8 cellular contexts compared by ENCODE assay signal in the genomic region with DNA sequence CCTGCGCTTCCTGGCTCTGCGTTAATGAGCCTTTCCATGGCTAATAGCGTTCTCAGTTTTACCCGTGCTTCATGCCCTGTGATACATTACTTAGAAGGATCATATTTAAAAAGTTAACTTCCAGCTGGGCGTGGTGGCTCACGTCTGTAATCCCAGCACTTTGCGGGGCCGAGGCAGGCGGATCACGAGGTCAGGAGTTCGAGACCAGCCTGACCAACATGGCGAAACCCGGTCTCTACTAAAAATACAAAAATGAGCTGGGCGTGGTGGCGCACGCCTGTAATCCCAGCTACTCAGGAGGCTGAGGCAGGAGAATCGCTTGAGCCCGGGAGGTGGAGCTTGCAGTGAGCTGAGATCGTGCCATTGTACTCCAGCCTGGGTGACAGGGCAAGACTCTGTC. TPM values are rescaled to one million over a fixed set of nuclear protein-coding genes. Genes with fewer than 3 reads are reported as not detected.
DNase-seq lines count a peak whose midpoint lies in the region; ATAC-seq and TF ChIP-seq lines count a peak whose summit lies in the region.
"Not testable (repeated sequence)": the region's sequence is repeated elsewhere in the genome, so short reads cannot be mapped to it uniquely, and the experiment has no call there.

No MANE protein-coding gene starts in this region.

- TF ChIP-seq RAD21 in HCT116 (IDR thresholded peaks at IDR 0.05; ENCODE audit: low read depth), result not testable (repeated sequence)

- not testable (repeated sequence) for TF ChIP-seq POLR2A in HCT116 (IDR thresholded peaks at IDR 0.05; ENCODE audit: borderline replicate concordance, extremely low read depth, insufficient read depth, insufficient read length); right lobe of liver (IDR thresholded peaks at IDR 0.05); gastrocnemius medialis (IDR thresholded peaks at IDR 0.05)

- WGBS in right lobe of liver (ENCODE audit: insufficient coverage, low coverage, low lambda C conversion rate, missing lambda C conversion rate), result 89% methylated on average over 9 of the region's 19 CpGs

- H3K79me2 ChIP-seq in HCT116 (ENCODE audit: insufficient read depth, low read length), result peaks cover 18% of the 10 kb centered on the region

- H3K27ac ChIP-seq in 22Rv1 (peak overlapping the region; percentile 56; the same call in 1 of the 2 replicates), HCT116 (ENCODE audit: low read depth, low read length) (0 out of 2 replicates have a peak overlapping the region, but pooled peaks have one; percentile 16), cingulate gyrus (ENCODE audit: low read depth, low read length) (peak overlapping the region; percentile 69), right lobe of liver (peak overlapping the region in 2 of 3 donors; percentile 50 to 92), gastrocnemius medialis (peak overlapping the region; percentile 65 to 96 (median 93)), tibial artery (peak overlapping the region; percentile 87 to 95)

- ATAC-seq in HCT116, right lobe of liver, gastrocnemius medialis: not testable (repeated sequence)

- H3K27ac Mint-ChIP-seq in activated naive CD4-positive, alpha-beta T cell treated with anti-CD3 and anti-CD28 coated beads, Interleukin-2, amount 10 ng/mL, durations not matched to agents 7 days and 5 days, result peak overlapping the region; percentile 58
- peak overlapping the region; percentile 70 for H3K27ac Mint-ChIP-seq in glutamatergic neuron (ENCODE audit: unreplicated experiment)

- peaks cover 18% of the 10 kb centered on the region for H3K4me1 Mint-ChIP-seq in activated naive CD4-positive, alpha-beta T cell treated with anti-CD3 and anti-CD28 coated beads, Interleukin-2, amount 10 ng/mL, durations not matched to agents 7 days and 5 days
- H3K4me1 Mint-ChIP-seq in glutamatergic neuron (ENCODE audit: low read depth, unreplicated experiment), result peaks cover 18% of the 10 kb centered on the region

- H3K9ac ChIP-seq in HCT116 (ENCODE audit: low read length), result not testable (repeated sequence)

- CTCF ChIA-PET in HCT116 (lab: Charles Lee), result interaction anchor here (0.8 to 1.5 kb wide), 5 partner anchors 9 to 86 kb away, joined by 3 to 10 read pairs (median 6); no protein-coding TSS in a partner anchor
- CTCF ChIA-PET in activated naive CD4-positive, alpha-beta T cell treated with anti-CD3 and anti-CD28 coated beads, Interleukin-2, amount 10 ng/mL, durations not matched to agents 7 days and 5 days (lab: Charles Lee), result interaction anchor here (0.8 to 6.4 kb wide), 14 partner anchors 9 to 551 kb away, joined by 3 to 89 read pairs (median 6); a partner anchor contains a TSS

- not testable (repeated sequence) for H3K27me3 ChIP-seq in HCT116 (ENCODE audit: insufficient read depth, low read length); right lobe of liver; gastrocnemius medialis; tibial artery

- not testable (repeated sequence) for H3K27me3 Mint-ChIP-seq in activated naive CD4-positive, alpha-beta T cell treated with anti-CD3 and anti-CD28 coated beads, Interleukin-2, amount 10 ng/mL, durations not matched to agents 7 days and 5 days
- H3K27me3 Mint-ChIP-seq in glutamatergic neuron (ENCODE audit: unreplicated experiment), result peaks cover 16% of the 10 kb centered on the region

- peaks cover 27% of the 10 kb centered on the region for H3K36me3 Mint-ChIP-seq in activated naive CD4-positive, alpha-beta T cell treated with anti-CD3 and anti-CD28 coated beads, Interleukin-2, amount 10 ng/mL, durations not matched to agents 7 days and 5 days
- not testable (repeated sequence) for H3K36me3 Mint-ChIP-seq in glutamatergic neuron (ENCODE audit: unreplicated experiment)

- POLR2A ChIA-PET in HCT116 (lab: Charles Lee), result not testable (repeated sequence)

- H4K20me1 ChIP-seq in HCT116 (ENCODE audit: insufficient read depth), result not testable (repeated sequence)

- H3K9me2 ChIP-seq in HCT116 (ENCODE audit: insufficient read depth), result not testable (repeated sequence)

- RAD21 ChIA-PET in HCT116 (lab: Charles Lee; ENCODE audit: low non-redundant PET in 1 of 2, low total read pairs in 2 of 2, uncharacterized antibody in 2 of 2, unreplicated experiment in 2 of 2), result not testable (repeated sequence)

- H3K9me3 Mint-ChIP-seq in activated naive CD4-positive, alpha-beta T cell treated with anti-CD3 and anti-CD28 coated beads, Interleukin-2, amount 10 ng/mL, durations not matched to agents 7 days and 5 days; glutamatergic neuron (ENCODE audit: unreplicated experiment): not testable (repeated sequence)

- intact Hi-C loops in HCT116 (cut with micrococcal nuclease) (loop anchor here (1.0 to 5.0 kb wide), 2 partner anchors 86 to 550 kb away; no protein-coding TSS in a partner anchor), right lobe of liver (cut with DNase I) (loop anchor here in 1 of 2 donors (5.0 kb wide), 1 partner anchor 85 kb away; no protein-coding TSS in a partner anchor), gastrocnemius medialis (cut with DNase I; ENCODE audit: low total_unique reads) (loop anchor here (1.0 to 10.0 kb wide), 5 partner anchors 37 to 548 kb away; no protein-coding TSS in a partner anchor), tibial artery (cut with DNase I; ENCODE audit: low total_unique reads) (loop anchor here (2.0 to 10.0 kb wide), 3 partner anchors 35 to 86 kb away; no protein-coding TSS in a partner anchor)

- in situ Hi-C loops in gastrocnemius medialis (cut with MboI; ENCODE audit: low sequenced_read_pairs in 4 of 4), result loop anchor here in 3 of 4 donors (5.0 to 10.0 kb wide), 3 partner anchors 48 to 88 kb away; no protein-coding TSS in a partner anchor

- not testable (repeated sequence) for H3K4me3 Mint-ChIP-seq in activated naive CD4-positive, alpha-beta T cell treated with anti-CD3 and anti-CD28 coated beads, Interleukin-2, amount 10 ng/mL, durations not matched to agents 7 days and 5 days
- H3K4me3 Mint-ChIP-seq in glutamatergic neuron (ENCODE audit: unreplicated experiment), result peak overlapping the region; percentile 30

- not testable (repeated sequence) for H3K9me3 ChIP-seq in HCT116 (ENCODE audit: control insufficient read depth in 1 of 2, insufficient read depth in 1 of 2, low read depth in 1 of 2, low read length in 2 of 2); right lobe of liver; gastrocnemius medialis; tibial artery

- H2AFZ ChIP-seq in HCT116 (ENCODE audit: low read depth, low read length, poor library complexity, severe bottlenecking), result not testable (repeated sequence)

- H3K4me3 ChIP-seq in HCT116 (replicated peaks in 1 of 2; ENCODE audit: low read depth in 1 of 2, low read length in 2 of 2); right lobe of liver; gastrocnemius medialis; tibial artery: not testable (repeated sequence)

- H3K36me3 ChIP-seq in HCT116 (ENCODE audit: control insufficient read depth in 1 of 2, insufficient read depth in 2 of 2, low read length in 2 of 2), result peaks cover 21 to 28% of the 10 kb centered on the region in 2 experiments
- H3K36me3 ChIP-seq in right lobe of liver, result peaks cover 0 to 24% (median 8%) of the 10 kb centered on the region in 4 donors
- peaks cover 0 to 32% of the 10 kb centered on the region in 2 donors for H3K36me3 ChIP-seq in gastrocnemius medialis
- H3K36me3 ChIP-seq in tibial artery, result peaks cover 36 to 49% (median 40%) of the 10 kb centered on the region in 3 donors

- TF ChIP-seq CTCF in 22Rv1 (IDR thresholded peaks at IDR 0.05); HCT116 (IDR thresholded peaks at IDR 0.05 in 2 of 3, conservative IDR thresholded peaks at IDR 0.05 in 1 of 3; ENCODE audit: borderline replicate concordance in 1 of 3, insufficient read depth in 1 of 3, low read depth in 2 of 3, low read length in 2 of 3); glutamatergic neuron (IDR thresholded peaks at IDR 0.05; ENCODE audit: partially characterized antibody, unreplicated experiment); right lobe of liver (IDR thresholded peaks at IDR 0.05); gastrocnemius medialis (IDR thresholded peaks at IDR 0.05 in 4 of 5, conservative IDR thresholded peaks at IDR 0.05 in 1 of 5); tibial artery (IDR thresholded peaks at IDR 0.05): not testable (repeated sequence)

- not testable (repeated sequence) for BruUV-seq in HCT116 (replicated peaks; lab: Mats Ljungman, UMichigan)

- H3K4me2 ChIP-seq in HCT116 (ENCODE audit: low read length), result not testable (repeated sequence)

- DNase-seq in HCT116 (ENCODE audit: low read depth, low spot score); activated naive CD4-positive, alpha-beta T cell treated with anti-CD3 and anti-CD28 coated beads, Interleukin-2, amount 10 ng/mL, durations not matched to agents 7 days and 5 days; glutamatergic neuron; right lobe of liver; gastrocnemius medialis; tibial artery: not testable (repeated sequence)

- H3K4me1 ChIP-seq in HCT116 (ENCODE audit: control insufficient read depth in 1 of 2, insufficient read depth in 2 of 2, low read length in 2 of 2) (peaks cover 7 to 19% of the 10 kb centered on the region in 2 experiments; a peak in 3 of 4 replicates), right lobe of liver (peaks cover 0 to 21% (median 10%) of the 10 kb centered on the region in 4 donors), gastrocnemius medialis (peaks cover 26 to 29% of the 10 kb centered on the region in 2 donors), tibial artery (peaks cover 0 to 49% (median 35%) of the 10 kb centered on the region in 4 donors)

RNA-seq across cellular contexts. Expression of a gene that starts 3.7 kb away (rescaled TPM):
- total RNA-seq in HCT116 (2021; ENCODE audit: unreplicated experiment), result 44.8 TPM
- 42.1 and 43.4 TPM in 2 replicates for polyA plus RNA-seq in HCT116 (2012)
- total RNA-seq in glutamatergic neuron (ENCODE audit: unreplicated experiment), result 70.2 TPM
- total RNA-seq in right lobe of liver, result 10 to 100 TPM; 15.6 to 38.3 (median 28.3) TPM
- total RNA-seq in gastrocnemius medialis, result 10 to 100 TPM; 24.6 to 40.8 (median 30.0) TPM

RNA-seq across cellular contexts. Expression of a gene that starts 40.4 kb away (rescaled TPM):
- total RNA-seq in HCT116 (2021; ENCODE audit: unreplicated experiment) (181 TPM), glutamatergic neuron (ENCODE audit: unreplicated experiment) (879 TPM), right lobe of liver (10 to 100 TPM; 33.4 to 54.0 (median 48.7) TPM), gastrocnemius medialis (100 to 1,000 TPM; 112 to 154 (median 132) TPM)
- 211 and 224 TPM in 2 replicates for polyA plus RNA-seq in HCT116 (2012)

Comparison
In these comparisons a context has a peak if more than half of its experiments do, and no peak if none do; other contexts are left out.
1. H3K27ac ChIP-seq: peak in every context shown above with its lines; median percentile 93 in gastrocnemius medialis; 91 in tibial artery; 71 in right lobe of liver; 69 in cingulate gyrus; 56 in 22Rv1; 16 in HCT116.